In genomic region chr7:132966731-132967130, GRCh38 we compare ENCODE assay signal across 19 cellular contexts.
"Had no signal": no experiment of that assay in that cellular context is flagged by ENCODE, and none has a peak within 500 bp of the region (broad histone marks: within the 10 kb centered on the region; RNA-seq: fewer than 3 reads in every experiment).

No MANE protein-coding gene starts in this region.

- H3K4me1 ChIP-seq: right lobe of liver, tibial artery, uterus had no signal

- H3K36me3 ChIP-seq: neutrophil, right lobe of liver, tibial artery, uterus had no signal

- H3K27ac ChIP-seq: coronary artery, neutrophil, right lobe of liver, spleen, tibial artery, uterus, VCaP had no signal

- H3K4me3 ChIP-seq: coronary artery, right lobe of liver, spleen, tibial artery, uterus had no signal

- DNase-seq: activated CD8-positive, alpha-beta memory T cell treated with anti-CD3 and anti-CD28 coated beads, Interleukin-2, amount 50 U/mL, for 4 hours; activated CD8-positive, alpha-beta T cell treated with anti-CD3 and anti-CD28 coated beads for 36 hours; activated naive CD8-positive, alpha-beta T cell treated with anti-CD3 and anti-CD28 coated beads, Interleukin-2, amount 10 ng/mL, durations not matched to agents 7 days and 5 days; activated T-cell treated with anti-CD3 and anti-CD28 coated beads, Interleukin-2, amount 50 U/mL, for 72 hours; central memory CD4-positive, alpha-beta T cell; effector CD8-positive, alpha-beta T cell; immature natural killer cell; left cardiac atrium; naive thymus-derived CD8-positive, alpha-beta T cell; posterior cingulate gyrus; right lobe of liver; spleen; stimulated activated CD4-positive, alpha-beta T cell treated with anti-CD3 and anti-CD28 coated beads, Interleukin-1b, Interleukin-23, amount 100 ng/mL, for 48 hours; T1000; tibial artery; uterus had no signal

- H3K9me3 ChIP-seq: neutrophil, right lobe of liver, spleen, tibial artery, uterus had no signal
